30 cellular contexts compared by ENCODE assay signal in genomic region chr7:64996305-64996704, GRCh38.
"Had no signal": no experiment of that assay in that cellular context is flagged by ENCODE, and none has a peak within 500 bp of the region (broad histone marks: within the 10 kb centered on the region; RNA-seq: fewer than 3 reads in every experiment).

No MANE protein-coding gene starts in this region.

- H3K27me3 Mint-ChIP-seq: activated B cell treated with CpG ODN at 0.5 μM for 24 hours; activated CD8-positive, alpha-beta T cell treated with anti-CD3 and anti-CD28 coated beads for 36 hours; activated naive CD8-positive, alpha-beta T cell; activated T-helper 17 cell treated with anti-CD3 and anti-CD28 coated beads, Interleukin-2, amount 50 U/mL, for 72 hours; effector memory CD8-positive, alpha-beta T cell; T-helper 17 cell had no signal

- H3K4me3 ChIP-seq: esophagus squamous epithelium had no signal

- H3K4me3 Mint-ChIP-seq: activated B cell treated with CpG ODN at 0.5 μM for 24 hours; activated CD8-positive, alpha-beta T cell treated with anti-CD3 and anti-CD28 coated beads for 36 hours; activated naive CD8-positive, alpha-beta T cell; activated T-cell treated with anti-CD3 and anti-CD28 coated beads, Interleukin-2, amount 50 U/mL, for 4 hours; activated T-helper 17 cell treated with anti-CD3 and anti-CD28 coated beads, Interleukin-2, amount 50 U/mL, for 72 hours; effector memory CD8-positive, alpha-beta T cell; T-helper 17 cell; T-helper 2 cell treated with Interferon-gamma antibody and Interleukin-4, amounts not matched to agents 5 μg/mL and 100 μg/mL, for 36 hours had no signal

- ATAC-seq: activated CD4-positive, CD25-positive, alpha-beta regulatory T cell treated with anti-CD3 and anti-CD28 coated beads, Interleukin-2, amount 50 U/mL, for 24 hours; activated CD8-positive, alpha-beta T cell treated with anti-CD3 and anti-CD28 coated beads for 36 hours; activated T-cell treated with anti-CD3 and anti-CD28 coated beads, Interleukin-2, amount 50 U/mL, for 4 hours; activated T-helper 17 cell treated with anti-CD3 and anti-CD28 coated beads, Interleukin-2, amount 50 U/mL, for 72 hours; effector memory CD8-positive, alpha-beta T cell; T-helper 17 cell had no signal

- H3K27ac Mint-ChIP-seq: activated B cell treated with CpG ODN at 0.5 μM for 24 hours; activated CD8-positive, alpha-beta T cell treated with anti-CD3 and anti-CD28 coated beads for 36 hours; activated naive CD8-positive, alpha-beta T cell; activated T-helper 17 cell treated with anti-CD3 and anti-CD28 coated beads, Interleukin-2, amount 50 U/mL, for 72 hours; effector memory CD8-positive, alpha-beta T cell; T-helper 17 cell; T-helper 2 cell treated with Interferon-gamma antibody and Interleukin-4, amounts not matched to agents 5 μg/mL and 100 μg/mL, for 36 hours had no signal

- H3K4me1 Mint-ChIP-seq: activated T-helper 17 cell treated with anti-CD3 and anti-CD28 coated beads, Interleukin-2, amount 50 U/mL, for 72 hours; T-helper 17 cell had no signal

- H3K27ac ChIP-seq: brain microvascular endothelial cell, epithelial cell of prostate, esophagus squamous epithelium, WERI-Rb-1 had no signal

- DNase-seq: activated B cell treated with CpG ODN at 0.5 μM for 24 hours; activated CD4-positive, alpha-beta T cell treated with anti-CD3 and anti-CD28 coated beads for 48 hours; activated CD4-positive, alpha-beta T cell treated with anti-CD3 and anti-CD28 coated beads, Interleukin-2, amount 50 U/mL, for 1 hour; activated CD4-positive, alpha-beta T cell treated with anti-CD3 and anti-CD28 coated beads, Interleukin-2, amount 50 U/mL, for 48 hours; activated CD8-positive, alpha-beta memory T cell treated with anti-CD3 and anti-CD28 coated beads for 24 hours; activated CD8-positive, alpha-beta T cell treated with anti-CD3 and anti-CD28 coated beads for 36 hours; activated effector memory CD4-positive, alpha-beta T cell treated with Interleukin-2 at 50 U/mL for 16 hours; activated gamma-delta T cell treated with Interleukin-2 at 50 U/mL for 16 hours; activated naive CD4-positive, alpha-beta T cell treated with anti-CD3 and anti-CD28 coated beads, Interleukin-2, amount 50 U/mL, for 16 hours; activated naive CD4-positive, alpha-beta T cell treated with Interleukin-2 at 50 U/mL for 16 hours; activated T-cell treated with anti-CD3 and anti-CD28 coated beads, Interleukin-2, amount 50 U/mL, for 4 hours; amniotic stem cell; anterior cingulate cortex; brain microvascular endothelial cell; caudate nucleus; cortex of kidney; dermis blood vessel endothelial cell; effector CD4-positive, alpha-beta T cell; effector memory CD8-positive, alpha-beta T cell; esophagus squamous epithelium; foreskin melanocyte; T-helper 1 cell; T-helper 17 cell; T1000; WERI-Rb-1 had no signal

- H3K27me3 ChIP-seq: brain microvascular endothelial cell, esophagus squamous epithelium had no signal
